10 cellular contexts compared by ENCODE assay signal in the genomic region with DNA sequence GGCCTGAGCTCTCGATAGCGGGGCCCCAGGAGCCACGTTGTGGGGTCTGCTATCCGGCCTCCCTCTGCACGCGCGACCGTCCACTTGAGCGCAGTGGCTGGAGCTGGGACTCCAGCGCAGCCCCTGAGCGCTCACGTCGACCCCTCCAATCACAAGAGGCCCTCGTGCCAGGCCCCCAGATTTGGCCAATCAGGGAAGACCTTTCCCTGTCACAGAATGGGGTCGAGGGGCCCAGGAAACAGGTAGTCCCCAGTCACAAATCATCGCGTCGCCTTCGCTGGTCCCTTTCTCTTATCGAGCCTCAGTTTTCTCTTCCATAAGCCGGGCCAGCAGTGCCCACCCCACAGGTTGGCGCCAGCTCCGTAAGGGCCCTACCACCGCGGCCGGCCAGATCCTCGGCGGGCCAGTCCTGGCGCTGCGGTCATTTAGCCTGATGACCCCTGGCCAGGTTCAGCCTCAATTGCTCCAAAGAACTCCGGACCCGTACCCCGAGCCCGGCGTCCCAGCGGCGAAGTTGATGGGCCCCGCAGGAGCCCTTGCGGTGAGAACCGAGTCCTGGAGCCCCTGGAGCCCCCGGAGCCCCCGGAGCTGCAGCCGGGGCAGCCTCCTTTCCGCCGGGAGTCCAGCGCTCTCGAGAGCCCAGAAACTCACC. TPM values are rescaled to one million over a fixed set of nuclear protein-coding genes. Genes with fewer than 3 reads are reported as not detected.
A peak's percentile ranks its signal among the peaks of the same experiment; 100 is the strongest.
DNase-seq lines count a peak whose midpoint lies in the region; TF ChIP-seq lines count a peak whose summit lies in the region.
"Had no signal": no experiment of that assay in that cellular context is flagged by ENCODE, and none has a peak within 500 bp of the region (broad histone marks: within the 10 kb centered on the region; RNA-seq: fewer than 3 reads in every experiment).

No MANE protein-coding gene starts in this region.

- DNase-seq in Caco-2 = peak in 1 of 2 experiments; percentile 21
- DNase-seq in ascending aorta (ENCODE audit: low spot score in 2 of 2) = peak in 1 of 2 donors; percentile 86
- peak; percentile 50 for DNase-seq in hepatocyte (ENCODE audit: low spot score)
- peak in 1 of 2 donors; percentile 5 for DNase-seq in trophoblast cell
- DNase-seq in immature natural killer cell = no peak
- DNase-seq in activated CD4-positive, CD25-positive, alpha-beta regulatory T cell (lab: John Stamatoyannopoulos, UW) = no peak
- no peak for DNase-seq in stimulated activated CD4-positive, alpha-beta T cell treated with anti-CD3 and anti-CD28 coated beads, Interleukin-2, amount 100 ng/mL, for 24 hours
- no peak for DNase-seq in stimulated activated naive CD4-positive, alpha-beta T cell (lab: John Stamatoyannopoulos, UW)
- DNase-seq: activated CD8-positive, alpha-beta memory T cell treated with anti-CD3 and anti-CD28 coated beads, Interleukin-2, amount 10 ng/mL, durations not matched to agents 7 days and 5 days; stimulated activated naive CD4-positive, alpha-beta T cell treated with Interleukin-2 at 50 U/mL for 16 hours had no signal

- peaks cover 8% of the 10 kb centered on the region for H3K27me3 Mint-ChIP-seq in Caco-2 (ENCODE audit: insufficient read depth, unreplicated experiment)
- peaks cover 3 to 19% (median 6%) of the 10 kb centered on the region in 3 donors for H3K27me3 Mint-ChIP-seq in immature natural killer cell (ENCODE audit: low read depth in 3 of 3)

- H3K18ac ChIP-seq in trophoblast cell (ENCODE audit: low read length) = no peak overlapping the region

- no peak overlapping the region for H3K4ac ChIP-seq in trophoblast cell (ENCODE audit: low read depth, low read length)

- no peak overlapping the region for H3K14ac ChIP-seq in trophoblast cell (ENCODE audit: low read length)

- H2BK12ac ChIP-seq in trophoblast cell (ENCODE audit: low read length) = no peak overlapping the region

- H3K4me3 ChIP-seq in Caco-2 (ENCODE audit: low read depth, low read length) (peak overlapping the region; percentile 36), ascending aorta (peak overlapping the region; percentile 74 to 90), hepatocyte (peak overlapping the region; percentile 50), trophoblast cell (ENCODE audit: low read depth, low read length) (peak overlapping the region; percentile 61)

- no peak overlapping the region for H3K23ac ChIP-seq in trophoblast cell (ENCODE audit: low read length)

- H3K9me2 ChIP-seq in hepatocyte (replicated peaks; ENCODE audit: insufficient read depth) = no peaks in the 10 kb centered on the region

- H3K79me2 ChIP-seq in hepatocyte (no peaks in the 10 kb centered on the region), trophoblast cell (ENCODE audit: control insufficient read depth, insufficient read depth, low read length, poor library complexity) (peaks cover 2% of the 10 kb centered on the region)

- no peak overlapping the region for H3K9ac ChIP-seq in trophoblast cell (ENCODE audit: low read length)

- no peak overlapping the region for H2BK5ac ChIP-seq in trophoblast cell (ENCODE audit: low read depth, low read length, poor library complexity)

- H4K20me1 ChIP-seq in hepatocyte (ENCODE audit: insufficient read depth, poor library complexity, severe bottlenecking) = no peaks in the 10 kb centered on the region

- no peaks in the 10 kb centered on the region for H3K36me3 Mint-ChIP-seq in Caco-2 (ENCODE audit: insufficient read depth, unreplicated experiment)
- H3K36me3 Mint-ChIP-seq in immature natural killer cell = no peaks in the 10 kb centered on the region
- H3K36me3 Mint-ChIP-seq: activated CD8-positive, alpha-beta memory T cell treated with anti-CD3 and anti-CD28 coated beads, Interleukin-2, amount 10 ng/mL, durations not matched to agents 7 days and 5 days had no signal

- H3K79me1 ChIP-seq in trophoblast cell (ENCODE audit: low read length) = no peaks in the 10 kb centered on the region

- H4K91ac ChIP-seq in trophoblast cell (ENCODE audit: low read depth, low read length) = no peak overlapping the region

- H3K4me1 Mint-ChIP-seq in Caco-2 (ENCODE audit: low read depth, unreplicated experiment) = no peaks in the 10 kb centered on the region
- H3K4me1 Mint-ChIP-seq in immature natural killer cell = peaks cover 0 to 3% of the 10 kb centered on the region in 2 donors
- H3K4me1 Mint-ChIP-seq: activated CD8-positive, alpha-beta memory T cell treated with anti-CD3 and anti-CD28 coated beads, Interleukin-2, amount 10 ng/mL, durations not matched to agents 7 days and 5 days had no signal

- H3K4me2 ChIP-seq in hepatocyte (peak overlapping the region; percentile 97), trophoblast cell (ENCODE audit: low read length) (peak overlapping the region; percentile 94)

- H4K12ac ChIP-seq in trophoblast cell (ENCODE audit: low read depth, low read length) = no peak overlapping the region

- 2% methylated on average over 42 of the region's 47 CpGs for WGBS in hepatocyte (ENCODE audit: low lambda C conversion rate, missing lambda C conversion rate)
- WGBS in trophoblast cell (ENCODE audit: extremely low coverage, insufficient coverage, insufficient read length) = no CpG with 5 or more reads among the region's 47 CpGs

- POLR2A ChIA-PET in Caco-2 (lab: Charles Lee) = no interaction called here

- H3K27ac ChIP-seq in ascending aorta (peak overlapping the region; percentile 98 to 99), hepatocyte (peak overlapping the region; percentile 51), trophoblast cell (ENCODE audit: low read depth, low read length) (no peak overlapping the region)

- peak overlapping the region; percentile 85 for H2AFZ ChIP-seq in hepatocyte
- peak overlapping the region; percentile 93 for H2AFZ ChIP-seq in trophoblast cell (ENCODE audit: insufficient read depth, low read length, poor library complexity)

- peak overlapping the region; percentile 69 for H3K4me3 Mint-ChIP-seq in Caco-2 (ENCODE audit: unreplicated experiment)
- H3K4me3 Mint-ChIP-seq in immature natural killer cell = no peak overlapping the region
- H3K4me3 Mint-ChIP-seq: activated CD8-positive, alpha-beta memory T cell treated with anti-CD3 and anti-CD28 coated beads, Interleukin-2, amount 10 ng/mL, durations not matched to agents 7 days and 5 days had no signal

- H3K36me3 ChIP-seq in Caco-2 (ENCODE audit: control insufficient read depth, insufficient read depth, low read length) (no peaks in the 10 kb centered on the region), ascending aorta (no peaks in the 10 kb centered on the region), hepatocyte (replicated peaks; ENCODE audit: insufficient read depth, low read depth) (no peaks in the 10 kb centered on the region), trophoblast cell (ENCODE audit: control insufficient read depth in 1 of 2, insufficient read depth in 2 of 2, low read length in 2 of 2) (no peaks in the 10 kb centered on the region)

- H3K4me1 ChIP-seq in Caco-2 (no peaks in the 10 kb centered on the region), ascending aorta (peaks cover 10 to 15% of the 10 kb centered on the region in 2 donors), hepatocyte (ENCODE audit: insufficient read depth) (peaks cover 2% of the 10 kb centered on the region), trophoblast cell (ENCODE audit: control insufficient read depth in 1 of 2, insufficient read depth in 2 of 2, low read length in 2 of 2) (peaks cover 9 to 11% of the 10 kb centered on the region in 2 experiments)

- no peak overlapping the region for H2AK5ac ChIP-seq in trophoblast cell (ENCODE audit: low read length)

- intact Hi-C loops in Caco-2 (cut with micrococcal nuclease; ENCODE audit: unreplicated experiment) = no loop called here
- intact Hi-C loops in ascending aorta (cut with DNase I) = loop anchor here (1.0 to 5.0 kb wide), 6 partner anchors 48 to 295 kb away; a partner anchor contains a TSS

- H2BK120ac ChIP-seq in trophoblast cell (ENCODE audit: insufficient read depth, low read length, poor library complexity) = no peak overlapping the region

- H3K9me3 Mint-ChIP-seq in Caco-2 (ENCODE audit: unreplicated experiment) = no peaks in the 10 kb centered on the region
- no peaks in the 10 kb centered on the region for H3K9me3 Mint-ChIP-seq in immature natural killer cell

- no peaks in the 10 kb centered on the region for H3K27me3 ChIP-seq in Caco-2 (replicated peaks; ENCODE audit: control insufficient read depth, insufficient read depth, low read length)
- no peaks in the 10 kb centered on the region for H3K27me3 ChIP-seq in ascending aorta
- H3K27me3 ChIP-seq in hepatocyte = peaks cover 5% of the 10 kb centered on the region
- H3K27me3 ChIP-seq in trophoblast cell (ENCODE audit: insufficient read depth, low read length) = peaks cover 2% of the 10 kb centered on the region

- H3K9me3 ChIP-seq in Caco-2 (no peaks in the 10 kb centered on the region), ascending aorta (no peaks in the 10 kb centered on the region), hepatocyte (ENCODE audit: low read depth) (no peaks in the 10 kb centered on the region), trophoblast cell (ENCODE audit: insufficient read depth, low read depth, low read length) (no peaks in the 10 kb centered on the region)

- TF ChIP-seq CTCF in Caco-2 (IDR thresholded peaks at IDR 0.05; ENCODE audit: insufficient read depth in 1 of 2, low read depth in 1 of 2, low read length in 1 of 2, severe bottlenecking in 1 of 2, unreplicated experiment in 1 of 2) = no peak
- peak in 1 of 3 experiments; percentile 14 for TF ChIP-seq CTCF in ascending aorta (IDR thresholded peaks at IDR 0.05)
- no peak for TF ChIP-seq CTCF in hepatocyte (IDR thresholded peaks at IDR 0.05; ENCODE audit: poor library complexity)

- no TSS peak for BruUV-seq in Caco-2 (replicated peaks; lab: Mats Ljungman, UMichigan)

- H4K8ac ChIP-seq in trophoblast cell (ENCODE audit: low read depth, low read length) = peak overlapping the region; percentile 50

- H3K27ac Mint-ChIP-seq in Caco-2 (ENCODE audit: unreplicated experiment) (no peak overlapping the region), immature natural killer cell (no peak overlapping the region)
- H3K27ac Mint-ChIP-seq: activated CD8-positive, alpha-beta memory T cell treated with anti-CD3 and anti-CD28 coated beads, Interleukin-2, amount 10 ng/mL, durations not matched to agents 7 days and 5 days had no signal

- CTCF ChIA-PET in Caco-2 (lab: Charles Lee) = no interaction called here

RNA-seq across cellular contexts. Expression of a gene that starts 0.4 kb away (rescaled TPM):
- total RNA-seq in Caco-2 (2022) = 0.07 and 0.41 TPM in 2 replicates
- total RNA-seq in ascending aorta = 36.1 TPM
- 15.9 and 25.0 TPM in 2 replicates for total RNA-seq in hepatocyte
- polyA plus RNA-seq in hepatocyte = 15.5 and 22.6 TPM in 2 replicates
- polyA plus RNA-seq in trophoblast cell (2013) = 0.10 and 0.12 TPM in 2 replicates
- polyA plus RNA-seq in immature natural killer cell = not detected
- total RNA-seq: activated CD8-positive, alpha-beta memory T cell treated with anti-CD3 and anti-CD28 coated beads, Interleukin-2, amount 10 ng/mL, durations not matched to agents 7 days and 5 days had no signal

Comparison
In these comparisons a context has a peak if more than half of its experiments do, and no peak if none do; other contexts are left out.
1. RNA of a gene that starts 0.4 kb away (total RNA-seq): 36.1 TPM in ascending aorta (single experiment) and 15.9 to 25.0 TPM in hepatocyte; 0.07 to 0.41 TPM in Caco-2; every median in the first group is over 10 times any median in the second.
2. Peak in every context shown above with its lines, with median percentiles within 50 percentile points of each other: H3K4me3 ChIP-seq.